Comparison of ENCODE assay signal across 8 cellular contexts in the genomic region with DNA sequence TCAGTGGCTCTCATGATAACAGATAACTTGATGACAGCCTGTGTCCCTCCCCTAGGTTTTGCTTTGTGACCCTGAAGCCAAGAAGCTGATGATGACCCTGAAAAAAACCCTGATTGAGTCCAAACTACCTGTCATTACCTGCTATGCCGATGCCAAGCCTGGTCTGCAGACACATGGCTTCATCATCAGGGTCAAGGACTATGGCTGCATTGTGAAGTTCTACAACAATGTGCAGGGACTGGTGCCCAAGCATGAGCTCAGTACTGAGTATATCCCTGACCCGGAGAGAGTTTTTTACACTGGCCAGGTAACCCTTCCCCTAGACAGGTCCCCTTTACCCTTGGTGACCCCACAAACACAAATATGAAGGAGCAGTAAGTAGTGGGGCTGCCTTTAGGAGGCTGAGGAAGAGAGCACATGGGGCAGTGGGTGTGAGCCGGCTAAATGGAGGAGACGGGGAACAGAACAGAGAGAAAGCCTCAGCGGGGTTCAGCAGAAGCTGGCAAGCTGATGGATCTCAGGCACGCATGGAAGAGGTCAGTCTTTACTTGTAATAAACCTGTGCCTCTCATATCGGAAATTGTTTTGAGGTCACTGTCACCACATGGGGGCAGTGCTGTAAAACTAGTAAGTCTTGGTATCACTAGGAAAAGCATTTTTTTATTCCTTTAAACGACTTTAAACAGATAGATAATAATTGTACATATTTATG. TPM values are rescaled to one million over a fixed set of nuclear protein-coding genes. Genes with fewer than 3 reads are reported as not detected.
DNase-seq lines count a peak whose midpoint lies in the region; ATAC-seq, FAIRE-seq and TF ChIP-seq lines count a peak whose summit lies in the region.

No MANE protein-coding gene starts in this region.

- H3K27me3 ChIP-seq in DND-41 (ENCODE audit: insufficient read depth, low read length, poor library complexity) (no peaks in the 10 kb centered on the region), KMS-11 (ENCODE audit: insufficient read depth, low read depth) (no peaks in the 10 kb centered on the region), GM12878 (replicated peaks in 1 of 2; ENCODE audit: control insufficient read depth in 2 of 2, insufficient read depth in 2 of 2, low read length in 1 of 2) (no peaks in the 10 kb centered on the region)

- H3K79me2 ChIP-seq in DND-41 (ENCODE audit: insufficient read depth, low read length): no peaks in the 10 kb centered on the region
- H3K79me2 ChIP-seq in KMS-11 (ENCODE audit: insufficient read depth, low read depth): no peaks in the 10 kb centered on the region
- H3K79me2 ChIP-seq in GM12878 (ENCODE audit: control insufficient read depth, insufficient read depth, low read length): no peaks in the 10 kb centered on the region; the same call in 1 of the 2 replicates

- peaks cover 97% of the 10 kb centered on the region for H3K36me3 ChIP-seq in DND-41 (ENCODE audit: insufficient read depth, low read length)
- H3K36me3 ChIP-seq in KMS-11 (ENCODE audit: insufficient read depth): peaks cover 23% of the 10 kb centered on the region; the same call in 1 of the 2 replicates
- H3K36me3 ChIP-seq in GM12878 (ENCODE audit: control insufficient read depth in 2 of 2, insufficient read depth in 2 of 2, low read length in 1 of 2): peaks cover 46 to 70% of the 10 kb centered on the region in 2 experiments

- TF ChIP-seq POLR2A in GM12878 (IDR thresholded peaks at IDR 0.05; ENCODE audit: low read depth, low read length): no peak

- ATAC-seq in DND-41 (ENCODE audit: insufficient read depth, low read depth) (peak; percentile 74), GM12878 (peak; percentile 86), GM21367 (IDR thresholded peaks at IDR 0.05; ENCODE audit: unreplicated experiment) (no peak), HG02623 (IDR thresholded peaks at IDR 0.05; ENCODE audit: unreplicated experiment) (no peak)

- BruUV-seq in GM12878 (replicated peaks; lab: Mats Ljungman, UMichigan): no TSS peak

- no peak for TF ChIP-seq EP300 in GM12878 (IDR thresholded peaks at IDR 0.05; ENCODE audit: borderline replicate concordance in 1 of 2, control insufficient read depth in 1 of 2, low read depth in 2 of 2, low read length in 2 of 2)

- peak; percentile 58 for DNase-seq in DND-41
- peak; percentile 51 for DNase-seq in T follicular helper cell (ENCODE audit: low read depth)
- peak; percentile 27 for DNase-seq in GM12878 (ENCODE audit: low read depth, low spot score)
- peak; percentile 43 for DNase-seq in iPS-NIHi7 (ENCODE audit: extremely low spot score)
- DNase-seq in stimulated activated CD4-positive, alpha-beta T cell treated with anti-CD3 and anti-CD28 coated beads, Interleukin-2, amount 100 ng/mL, for 4 hours (ENCODE audit: low read depth): peak; percentile 33

- peak; percentile 49 for FAIRE-seq in GM12878 (lab: Jason Lieb, UNC)

- RAD21 ChIA-PET in GM12878 (lab: Charles Lee; ENCODE audit: unreplicated experiment): interaction anchor here (1.0 to 7.6 kb wide), 11 partner anchors 10 to 270 kb away, joined by 3 to 66 read pairs (median 7); a partner anchor contains a TSS

- TF ChIP-seq CTCF in DND-41 (IDR thresholded peaks at IDR 0.05; ENCODE audit: borderline replicate concordance, extremely low read depth, low read length, poor library complexity, severe bottlenecking): peak; percentile 73
- peak; percentile 70 for TF ChIP-seq CTCF in KMS-11 (conservative IDR thresholded peaks at IDR 0.05; ENCODE audit: low read depth, low read length)
- TF ChIP-seq CTCF in GM12878 (IDR thresholded peaks at IDR 0.05 in 2 of 3, conservative IDR thresholded peaks at IDR 0.05 in 1 of 3; ENCODE audit: control insufficient read depth in 2 of 3, extremely low read depth in 1 of 3, insufficient read depth in 1 of 3, low read depth in 3 of 3, low read length in 3 of 3): peak; percentile 39 to 80 (median 59); a peak in 5 of 6 replicates

- POLR2A ChIA-PET in GM12878 (lab: Charles Lee): interaction anchor here (0.7 to 1.0 kb wide), 2 partner anchors 60 to 66 kb away, joined by 3 read pairs; no protein-coding TSS in a partner anchor

- TF ChIP-seq RAD21 in GM12878 (IDR thresholded peaks at IDR 0.05; ENCODE audit: insufficient read depth, low read depth, low read length): peak; percentile 79

- intact Hi-C loops in GM12878 (cut with micrococcal nuclease; ENCODE audit: unreplicated experiment): loop anchor here (1.0 to 10.0 kb wide), 3 partner anchors 66 to 178 kb away; no protein-coding TSS in a partner anchor

- H3K4me3 ChIP-seq in DND-41 (ENCODE audit: low read depth in 1 of 2, low read length in 2 of 2): no peak overlapping the region
- no peak overlapping the region for H3K4me3 ChIP-seq in KMS-11 (IDR thresholded peaks at IDR 0.05; ENCODE audit: insufficient read depth, low read depth, low read length)
- H3K4me3 ChIP-seq in GM12878: no peak overlapping the region

- H3K4me2 ChIP-seq in DND-41 (ENCODE audit: insufficient read depth, low read length) (no peak overlapping the region), KMS-11 (no peak overlapping the region), GM12878 (ENCODE audit: control insufficient read depth, insufficient read depth) (no peak overlapping the region)

- SMC1A ChIA-PET in GM12878 (lab: Charles Lee; ENCODE audit: uncharacterized antibody, unreplicated experiment): interaction anchor here (0.6 to 5.3 kb wide), 23 partner anchors 9 to 1621 kb away, joined by 3 to 85 read pairs (median 5); a partner anchor contains a TSS

- H3K9ac ChIP-seq in DND-41 (ENCODE audit: low read depth, low read length): no peak overlapping the region
- H3K9ac ChIP-seq in KMS-11: no peak overlapping the region
- no peak overlapping the region for H3K9ac ChIP-seq in GM12878 (ENCODE audit: control insufficient read depth, insufficient read depth, low read length)

- no peaks in the 10 kb centered on the region for H3K9me3 ChIP-seq in DND-41 (ENCODE audit: insufficient read depth, low read length, severe bottlenecking)
- no peaks in the 10 kb centered on the region for H3K9me3 ChIP-seq in GM12878 (replicated peaks; ENCODE audit: control insufficient read depth, insufficient read depth, low read length)

- H3K27ac ChIP-seq in DND-41 (ENCODE audit: low read length): no peak overlapping the region
- no peak overlapping the region for H3K27ac ChIP-seq in KMS-11
- no peak overlapping the region for H3K27ac ChIP-seq in GM12878 (ENCODE audit: control insufficient read depth, insufficient read depth)

- no peak overlapping the region for H2AFZ ChIP-seq in DND-41 (ENCODE audit: low read depth, low read length)
- H2AFZ ChIP-seq in KMS-11 (ENCODE audit: low read depth): no peak overlapping the region
- H2AFZ ChIP-seq in GM12878 (ENCODE audit: control insufficient read depth, low read depth, low read length): no peak overlapping the region

- WGBS in GM12878 (ENCODE audit: insufficient coverage, insufficient replicate concordance, low lambda C conversion rate, missing lambda C conversion rate): 38% methylated on average over 8 of the region's 8 CpGs

- no peaks in the 10 kb centered on the region for H3K4me1 ChIP-seq in DND-41 (ENCODE audit: insufficient read depth, low read length)
- H3K4me1 ChIP-seq in KMS-11 (ENCODE audit: low read depth, poor library complexity, severe bottlenecking): no peaks in the 10 kb centered on the region
- H3K4me1 ChIP-seq in GM12878 (ENCODE audit: control insufficient read depth, insufficient read depth, low read length): no peaks in the 10 kb centered on the region

- H4K20me1 ChIP-seq in DND-41 (ENCODE audit: insufficient read depth, low read length) (peaks cover 9% of the 10 kb centered on the region), KMS-11 (ENCODE audit: insufficient read depth) (no peaks in the 10 kb centered on the region), GM12878 (ENCODE audit: control insufficient read depth, insufficient read depth) (no peaks in the 10 kb centered on the region)

- CTCF ChIA-PET in GM12878 (lab: Yijun Ruan, JAX): interaction anchor here (0.6 to 8.0 kb wide), 24 partner anchors 10 to 492 kb away, joined by 3 to 195 read pairs (median 4); a partner anchor contains a TSS

- in situ Hi-C loops in GM12878 (cut with MboI): loop anchor here (5.0 kb wide), 1 partner anchor 61 kb away; a partner anchor contains a TSS

RNA-seq across cellular contexts. Expression of a gene that starts 20.2 kb away (rescaled TPM):
- total RNA-seq in GM12878 (2013; cell fraction: nucleolus; rRNA removed): 121 and 124 TPM in 2 replicates
- 51.2 and 52.9 TPM in 2 replicates for total RNA-seq in GM12878 (2014; rRNA removed)
- 40.0 and 42.9 TPM in 2 replicates for total RNA-seq in GM12878 (2014; rRNA removed; fragmentation: Illumina TruSeq; extraction: Trizol)
- total RNA-seq in GM12878 (2021): 66.5 and 69.7 TPM in 2 replicates
- polyA plus RNA-seq in GM12878 (2011; ENCODE audit: low read depth): 19.5 TPM
- 25.2 and 32.3 TPM in 2 replicates for polyA plus RNA-seq in GM12878 (2011; rRNA removed)
- polyA plus RNA-seq in GM12878 (2011; cell fraction: cytosol; rRNA removed): 30.7 and 35.6 TPM in 2 replicates
- 92.2 and 142 TPM in 2 replicates for polyA plus RNA-seq in GM12878 (2011; cell fraction: nucleus; rRNA removed)
- 27.2 and 31.0 TPM in 2 replicates for polyA plus RNA-seq in GM12878 (2012)
- 42.9 and 46.7 TPM in 2 replicates for polyA plus RNA-seq in GM12878 (2014; fragmentation: Illumina TruSeq; extraction: Trizol)
- 10 to 100 TPM; 13.9 to 17.2 TPM for polyA plus RNA-seq in GM12878 (2014; fragmentation: Nextera tagmentation; extraction: Ambion mirVana)
- polyA plus RNA-seq in GM12878 (2014; rRNA removed): 42.6 and 46.4 TPM in 2 replicates
- 10 to 100 TPM; 48.1 to 52.4 TPM for polyA plus RNA-seq in GM12878 (2016; fragmentation: Nextera tagmentation; extraction: Ambion mirVana)
- polyA minus RNA-seq in GM12878 (2011; rRNA and poly(A)+ RNA removed): 54.2 and 63.3 TPM in 2 replicates
- 27.3 and 29.3 TPM in 2 replicates for polyA minus RNA-seq in GM12878 (2011; cell fraction: cytosol; rRNA and poly(A)+ RNA removed)
- 41.8 and 83.1 TPM in 2 replicates for polyA minus RNA-seq in GM12878 (2011; cell fraction: nucleus; rRNA and poly(A)+ RNA removed)

RNA-seq across cellular contexts. Expression of a gene that starts 20.3 kb away (rescaled TPM):
- total RNA-seq in GM12878 (2013; cell fraction: nucleolus; rRNA removed): 7.8 and 8.3 TPM in 2 replicates
- 240 and 260 TPM in 2 replicates for total RNA-seq in GM12878 (2014; rRNA removed)
- 542 TPM in 2 replicates for total RNA-seq in GM12878 (2014; rRNA removed; fragmentation: Illumina TruSeq; extraction: Trizol)
- 359 and 363 TPM in 2 replicates for total RNA-seq in GM12878 (2021)
- 273 TPM for polyA plus RNA-seq in GM12878 (2011; ENCODE audit: low read depth)
- 485 and 750 TPM in 2 replicates for polyA plus RNA-seq in GM12878 (2011; rRNA removed)
- 249 and 311 TPM in 2 replicates for polyA plus RNA-seq in GM12878 (2011; cell fraction: cytosol; rRNA removed)
- polyA plus RNA-seq in GM12878 (2011; cell fraction: nucleus; rRNA removed): 93.4 and 127 TPM in 2 replicates
- 475 and 565 TPM in 2 replicates for polyA plus RNA-seq in GM12878 (2012)
- 664 and 709 TPM in 2 replicates for polyA plus RNA-seq in GM12878 (2014; fragmentation: Illumina TruSeq; extraction: Trizol)
- 1,000 to 10,000 TPM; 1,633 to 1,790 TPM for polyA plus RNA-seq in GM12878 (2014; fragmentation: Nextera tagmentation; extraction: Ambion mirVana)
- 303 and 374 TPM in 2 replicates for polyA plus RNA-seq in GM12878 (2014; rRNA removed)
- polyA plus RNA-seq in GM12878 (2016; fragmentation: Nextera tagmentation; extraction: Ambion mirVana): 1,000 to 10,000 TPM in 1 of 2 experiments, 100 to 1,000 TPM in 1; 941 to 1,045 TPM
- polyA minus RNA-seq in GM12878 (2011; rRNA and poly(A)+ RNA removed): 36.4 and 43.3 TPM in 2 replicates
- 7.6 and 8.7 TPM in 2 replicates for polyA minus RNA-seq in GM12878 (2011; cell fraction: cytosol; rRNA and poly(A)+ RNA removed)
- 10.8 and 11.2 TPM in 2 replicates for polyA minus RNA-seq in GM12878 (2011; cell fraction: nucleus; rRNA and poly(A)+ RNA removed)

RNA-seq across cellular contexts. Expression of a gene that starts 35.6 kb away (rescaled TPM):
- 24.6 and 24.7 TPM in 2 replicates for total RNA-seq in GM12878 (2013; cell fraction: nucleolus; rRNA removed)
- 7.5 and 8.0 TPM in 2 replicates for total RNA-seq in GM12878 (2014; rRNA removed)
- 5.0 and 6.1 TPM in 2 replicates for total RNA-seq in GM12878 (2014; rRNA removed; fragmentation: Illumina TruSeq; extraction: Trizol)
- total RNA-seq in GM12878 (2021): 15.2 and 15.3 TPM in 2 replicates
- polyA plus RNA-seq in GM12878 (2011; ENCODE audit: low read depth): 4.3 TPM
- 11.8 and 23.7 TPM in 2 replicates for polyA plus RNA-seq in GM12878 (2011; rRNA removed)
- 32.2 and 40.1 TPM in 2 replicates for polyA plus RNA-seq in GM12878 (2011; cell fraction: cytosol; rRNA removed)
- polyA plus RNA-seq in GM12878 (2011; cell fraction: nucleus; rRNA removed): 56.9 and 57.7 TPM in 2 replicates
- 9.2 and 14.4 TPM in 2 replicates for polyA plus RNA-seq in GM12878 (2012)
- polyA plus RNA-seq in GM12878 (2014; fragmentation: Illumina TruSeq; extraction: Trizol): 5.5 and 8.1 TPM in 2 replicates
- 1 to 10 TPM in 1 of 2 experiments, under 1 TPM in 1; 0.60 to 1.9 TPM for polyA plus RNA-seq in GM12878 (2014; fragmentation: Nextera tagmentation; extraction: Ambion mirVana)
- polyA plus RNA-seq in GM12878 (2014; rRNA removed): 14.5 and 15.2 TPM in 2 replicates
- polyA plus RNA-seq in GM12878 (2016; fragmentation: Nextera tagmentation; extraction: Ambion mirVana): 10 to 100 TPM; 10.4 to 12.6 TPM
- polyA minus RNA-seq in GM12878 (2011; rRNA and poly(A)+ RNA removed): 22.8 and 48.1 TPM in 2 replicates
- polyA minus RNA-seq in GM12878 (2011; cell fraction: cytosol; rRNA and poly(A)+ RNA removed): 11.5 and 17.3 TPM in 2 replicates
- polyA minus RNA-seq in GM12878 (2011; cell fraction: nucleus; rRNA and poly(A)+ RNA removed): 32.5 and 51.8 TPM in 2 replicates

RNA-seq across cellular contexts. Expression of a gene that starts 42.1 kb away (rescaled TPM):
- total RNA-seq in GM12878 (2013; cell fraction: nucleolus; rRNA removed): 1.4 and 1.9 TPM in 2 replicates
- 0.17 and 0.65 TPM in 2 replicates for total RNA-seq in GM12878 (2014; rRNA removed)
- 0.14 and 0.18 TPM in 2 replicates for total RNA-seq in GM12878 (2014; rRNA removed; fragmentation: Illumina TruSeq; extraction: Trizol)
- total RNA-seq in GM12878 (2021): 0.31 and 0.40 TPM in 2 replicates
- 0.28 TPM for polyA plus RNA-seq in GM12878 (2011; ENCODE audit: low read depth)
- 1.2 and 1.7 TPM in 2 replicates for polyA plus RNA-seq in GM12878 (2011; rRNA removed)
- 1.5 and 1.7 TPM in 2 replicates for polyA plus RNA-seq in GM12878 (2011; cell fraction: cytosol; rRNA removed)
- polyA plus RNA-seq in GM12878 (2011; cell fraction: nucleus; rRNA removed): 2.2 and 2.7 TPM in 2 replicates
- polyA plus RNA-seq in GM12878 (2012): 0.35 and 0.49 TPM in 2 replicates
- 0.16 and 0.17 TPM in 2 replicates for polyA plus RNA-seq in GM12878 (2014; fragmentation: Illumina TruSeq; extraction: Trizol)
- polyA plus RNA-seq in GM12878 (2014; fragmentation: Nextera tagmentation; extraction: Ambion mirVana): under 1 TPM; 0.05 to 0.15 TPM
- polyA plus RNA-seq in GM12878 (2014; rRNA removed): 0.18 and 0.45 TPM in 2 replicates
- polyA plus RNA-seq in GM12878 (2016; fragmentation: Nextera tagmentation; extraction: Ambion mirVana): under 1 TPM; 0.06 to 0.08 TPM
- polyA minus RNA-seq in GM12878 (2011; rRNA and poly(A)+ RNA removed): 1.6 and 2.7 TPM in 2 replicates
- 0.31 and 0.80 TPM in 2 replicates for polyA minus RNA-seq in GM12878 (2011; cell fraction: cytosol; rRNA and poly(A)+ RNA removed)
- polyA minus RNA-seq in GM12878 (2011; cell fraction: nucleus; rRNA and poly(A)+ RNA removed): 4.0 and 4.2 TPM in 2 replicates

RNA-seq across cellular contexts. Expression of a gene that starts 48.8 kb away (rescaled TPM):
- total RNA-seq in GM12878 (2013; cell fraction: nucleolus; rRNA removed): 5.3 and 5.6 TPM in 2 replicates
- total RNA-seq in GM12878 (2014; rRNA removed) (7.7 and 8.8 TPM in 2 replicates), GM12878 (2014; rRNA removed; fragmentation: Illumina TruSeq; extraction: Trizol) (7.8 and 7.9 TPM in 2 replicates), GM12878 (2021) (6.6 and 7.1 TPM in 2 replicates)
- polyA plus RNA-seq in GM12878 (2011; ENCODE audit: low read depth): 1.9 TPM
- polyA plus RNA-seq in GM12878 (2011; rRNA removed) (9.2 and 13.7 TPM in 2 replicates), GM12878 (2014; fragmentation: Illumina TruSeq; extraction: Trizol) (7.9 and 9.8 TPM in 2 replicates), GM12878 (2014; fragmentation: Nextera tagmentation; extraction: Ambion mirVana) (1 to 10 TPM; 3.7 to 3.8 TPM), GM12878 (2014; rRNA removed) (6.1 and 6.8 TPM in 2 replicates), GM12878 (2016; fragmentation: Nextera tagmentation; extraction: Ambion mirVana) (1 to 10 TPM; 6.7 to 9.0 TPM)
- polyA plus RNA-seq in GM12878 (2011; cell fraction: cytosol; rRNA removed): 4.4 TPM in 2 replicates
- 3.2 and 4.6 TPM in 2 replicates for polyA plus RNA-seq in GM12878 (2011; cell fraction: nucleus; rRNA removed)
- polyA plus RNA-seq in GM12878 (2012): 3.0 and 4.4 TPM in 2 replicates
- polyA minus RNA-seq in GM12878 (2011; rRNA and poly(A)+ RNA removed): 5.3 and 7.0 TPM in 2 replicates
- polyA minus RNA-seq in GM12878 (2011; cell fraction: cytosol; rRNA and poly(A)+ RNA removed): 3.6 and 4.6 TPM in 2 replicates
- polyA minus RNA-seq in GM12878 (2011; cell fraction: nucleus; rRNA and poly(A)+ RNA removed): 1.6 and 3.4 TPM in 2 replicates

Comparison
In these comparisons a context has a peak if more than half of its experiments do, and no peak if none do; other contexts are left out.
1. ATAC-seq: peak in DND-41 (single experiment) and GM12878 (single experiment); none in GM21367 (single experiment) and HG02623 (single experiment).
2. Peak in every context shown above with its lines, with median percentiles within 50 percentile points of each other: DNase-seq and CTCF ChIP-seq.